9 cellular contexts compared by ENCODE assay signal in the genomic region with DNA sequence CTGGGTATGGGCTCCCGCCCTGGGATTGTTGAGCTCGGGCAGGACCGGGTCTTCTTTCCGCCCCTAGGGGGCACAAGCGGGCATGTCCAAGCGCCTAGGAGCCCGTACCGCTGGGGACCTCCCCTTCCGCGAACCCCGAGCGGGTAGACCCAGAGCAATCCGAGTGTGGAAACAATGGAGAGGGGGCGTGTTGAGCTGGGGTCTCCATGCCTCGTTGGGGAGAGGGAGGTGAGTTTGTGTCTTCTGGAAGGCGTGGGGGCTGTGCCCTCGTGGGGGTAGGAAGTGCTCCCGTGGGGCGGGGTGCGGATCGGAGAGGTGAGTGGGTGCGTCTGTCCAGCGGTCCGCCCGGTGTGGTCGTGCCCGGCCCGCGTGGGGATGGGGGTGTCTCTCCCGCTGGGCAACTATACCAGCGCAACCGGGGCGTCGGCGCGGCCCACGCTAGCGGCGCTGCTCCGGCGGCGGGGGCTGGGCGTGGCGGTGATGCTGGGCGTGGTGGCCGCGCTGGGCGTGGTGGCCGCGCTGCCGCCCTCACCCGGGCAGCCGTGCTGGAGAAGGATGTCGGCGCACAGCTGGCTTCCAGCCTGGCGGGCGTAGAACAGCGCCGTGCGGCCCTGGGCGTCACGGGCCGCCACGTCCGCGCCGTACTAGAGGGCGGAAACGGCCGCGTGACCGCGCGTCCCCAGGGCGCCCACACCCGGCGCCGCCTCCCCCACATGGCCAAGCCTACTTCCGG. TPM values are rescaled to one million over a fixed set of nuclear protein-coding genes. Genes with fewer than 3 reads are reported as not detected.
DNase-seq lines count a peak whose midpoint lies in the region; ATAC-seq and TF ChIP-seq lines count a peak whose summit lies in the region.
"Had no signal": no experiment of that assay in that cellular context is flagged by ENCODE, and none has a peak within 500 bp of the region (broad histone marks: within the 10 kb centered on the region; RNA-seq: fewer than 3 reads in every experiment).

No MANE protein-coding gene starts in this region.

- peak overlapping the region; percentile 88 for H3K27ac ChIP-seq in VCaP
- peak overlapping the region; percentile 43 to 56 (median 54) for H3K27ac ChIP-seq in esophagus muscularis mucosa (replicated peaks in 1 of 4)
- no peak overlapping the region for H3K27ac ChIP-seq in urinary bladder (ENCODE audit: low read depth)
- H3K27ac ChIP-seq: BLaER1 had no signal

- H3K4me1 ChIP-seq in esophagus muscularis mucosa (peaks cover 14 to 25% (median 21%) of the 10 kb centered on the region in 4 donors), urinary bladder (ENCODE audit: insufficient read depth) (peaks cover 2% of the 10 kb centered on the region)

- H3K9me3 ChIP-seq in esophagus muscularis mucosa, result no peaks in the 10 kb centered on the region

- TF ChIP-seq CTCF in VCaP (conservative IDR thresholded peaks at IDR 0.05), result peak; percentile 93
- TF ChIP-seq CTCF in esophagus muscularis mucosa (IDR thresholded peaks at IDR 0.05), result peak; percentile 52 to 77 (median 56)

- DNase-seq in T-helper 1 cell (no peak), NCI-H1436 treated with DMSO at 0.1 percent for 48 hours (lab: John Stamatoyannopoulos, UW) (peak; percentile 40), esophagus muscularis mucosa (ENCODE audit: extremely low spot score) (no peak), mucosa of gallbladder (ENCODE audit: low spot score) (peak; percentile 70)

- H3K27me3 ChIP-seq in esophagus muscularis mucosa, result peaks cover 6 to 57% (median 13%) of the 10 kb centered on the region in 4 donors
- H3K27me3 ChIP-seq: BLaER1 had no signal

- intact Hi-C loops in esophagus muscularis mucosa (cut with DNase I), result no loop called here

- H3K9me3 Mint-ChIP-seq in T-helper 1 cell treated with Interleukin-12 subunit alpha and Interleukin-12 subunit beta and Interleukin-4 antibody, amounts not matched to agents 30 μg/mL and 1 μg/mL, for 36 hours, result no peaks in the 10 kb centered on the region

- no peaks in the 10 kb centered on the region for H3K27me3 Mint-ChIP-seq in T-helper 1 cell treated with Interleukin-12 subunit alpha and Interleukin-12 subunit beta and Interleukin-4 antibody, amounts not matched to agents 30 μg/mL and 1 μg/mL, for 36 hours (ENCODE audit: low read depth)

- WGBS in esophagus muscularis mucosa, result 24% methylated on average over 12 of the region's 79 CpGs
- 12% methylated on average over 79 of the region's 79 CpGs for WGBS in urinary bladder

- no peak for TF ChIP-seq EP300 in esophagus muscularis mucosa (IDR thresholded peaks at IDR 0.05)

- TF ChIP-seq POLR2A in esophagus muscularis mucosa (IDR thresholded peaks at IDR 0.05; ENCODE audit: low read depth), result no peak

- no peak overlapping the region for H3K4me3 Mint-ChIP-seq in T-helper 1 cell treated with Interleukin-12 subunit alpha and Interleukin-12 subunit beta and Interleukin-4 antibody, amounts not matched to agents 30 μg/mL and 1 μg/mL, for 36 hours

- peak overlapping the region; percentile 29 for H3K27ac Mint-ChIP-seq in T-helper 1 cell treated with Interleukin-12 subunit alpha and Interleukin-12 subunit beta and Interleukin-4 antibody, amounts not matched to agents 30 μg/mL and 1 μg/mL, for 36 hours

- H3K4me1 Mint-ChIP-seq in T-helper 1 cell treated with Interleukin-12 subunit alpha and Interleukin-12 subunit beta and Interleukin-4 antibody, amounts not matched to agents 30 μg/mL and 1 μg/mL, for 36 hours (ENCODE audit: low read depth), result peaks cover 6% of the 10 kb centered on the region

- no peak for ATAC-seq in GM21786 (IDR thresholded peaks at IDR 0.05; ENCODE audit: unreplicated experiment)

- H3K4me3 ChIP-seq in esophagus muscularis mucosa, result peak overlapping the region; percentile 60 to 75 (median 65)
- H3K4me3 ChIP-seq in urinary bladder (ENCODE audit: low read depth, low read length), result peak overlapping the region; percentile 54
- H3K4me3 ChIP-seq: BLaER1 had no signal

- peaks cover 0 to 8% (median 8%) of the 10 kb centered on the region in 4 donors for H3K36me3 ChIP-seq in esophagus muscularis mucosa
- H3K36me3 ChIP-seq in urinary bladder (ENCODE audit: insufficient read depth), result no peaks in the 10 kb centered on the region

- peaks cover 35% of the 10 kb centered on the region for H3K36me3 Mint-ChIP-seq in T-helper 1 cell treated with Interleukin-12 subunit alpha and Interleukin-12 subunit beta and Interleukin-4 antibody, amounts not matched to agents 30 μg/mL and 1 μg/mL, for 36 hours (ENCODE audit: low read depth)

RNA-seq across cellular contexts. Expression of gene AGAP2, which starts 12.2 kb away (rescaled TPM):
- total RNA-seq in esophagus muscularis mucosa (10 to 100 TPM in 1 of 4 donors, 1 to 10 TPM in 3; 2.5 to 11.2 (median 3.6) TPM), mucosa of gallbladder (2.6 TPM), urinary bladder (1.4 TPM)
- 1.8 TPM for polyA plus RNA-seq in urinary bladder

RNA-seq across cellular contexts. Expression of gene TSPAN31, which starts 18.5 kb away (rescaled TPM):
- total RNA-seq in esophagus muscularis mucosa, result 10 to 100 TPM; 34.3 to 45.1 (median 42.1) TPM
- total RNA-seq in mucosa of gallbladder, result 44.8 TPM
- total RNA-seq in urinary bladder, result 42.1 TPM
- 48.6 TPM for polyA plus RNA-seq in urinary bladder

RNA-seq across cellular contexts. Expression of gene CDK4, which starts 25.8 kb away (rescaled TPM):
- total RNA-seq in esophagus muscularis mucosa (10 to 100 TPM; 43.6 to 85.7 (median 71.3) TPM), mucosa of gallbladder (67.8 TPM), urinary bladder (71.7 TPM)
- 89.9 TPM for polyA plus RNA-seq in urinary bladder

RNA-seq across cellular contexts. Expression of gene MARCHF9, which starts 28.6 kb away (rescaled TPM):
- total RNA-seq in esophagus muscularis mucosa, result 10 to 100 TPM in 2 of 4 donors, 1 to 10 TPM in 2; 5.6 to 16.9 (median 10.7) TPM
- total RNA-seq in mucosa of gallbladder, result 24.6 TPM
- 4.0 TPM for total RNA-seq in urinary bladder
- polyA plus RNA-seq in urinary bladder, result 12.2 TPM

RNA-seq across cellular contexts. Expression of gene OS9, which starts 32.4 kb away (rescaled TPM):
- 100 to 1,000 TPM; 139 to 223 (median 148) TPM for total RNA-seq in esophagus muscularis mucosa
- 249 TPM for total RNA-seq in mucosa of gallbladder
- 137 TPM for total RNA-seq in urinary bladder
- 257 TPM for polyA plus RNA-seq in urinary bladder

Comparison
In these comparisons a context has a peak if more than half of its experiments do, and no peak if none do; other contexts are left out.
1. DNase-seq: peak in NCI-H1436 treated with DMSO at 0.1 percent for 48 hours (single experiment) and mucosa of gallbladder (single experiment); none in T-helper 1 cell (0 of 5) and esophagus muscularis mucosa (single experiment).